Comparison of ENCODE assay signal across 13 cellular contexts in the genomic region with DNA sequence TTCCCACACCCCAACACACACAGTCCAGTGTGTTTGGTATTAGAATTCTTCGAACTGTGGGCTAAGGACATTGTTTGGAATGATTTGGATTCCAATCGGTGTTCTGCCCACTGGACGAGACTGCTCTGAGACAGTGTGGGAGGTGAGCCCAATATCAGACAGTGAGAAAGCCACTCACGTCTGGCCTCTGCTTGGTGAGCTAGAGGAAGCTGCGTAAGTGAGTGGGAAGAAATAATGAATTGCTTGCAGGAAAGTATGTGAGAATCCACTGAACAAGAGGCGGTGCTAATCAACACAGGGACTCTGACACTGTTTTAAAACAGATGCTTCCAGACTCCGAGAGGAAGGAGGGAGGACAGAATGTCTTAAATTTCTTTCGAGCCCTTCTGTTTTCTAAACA.
DNase-seq lines count a peak whose midpoint lies in the region; ATAC-seq and TF ChIP-seq lines count a peak whose summit lies in the region.
"Had no signal": no experiment of that assay in that cellular context is flagged by ENCODE, and none has a peak within 500 bp of the region (broad histone marks: within the 10 kb centered on the region; RNA-seq: fewer than 3 reads in every experiment).

No MANE protein-coding gene starts in this region.

- peak overlapping the region; percentile 73 for H3K4me2 ChIP-seq in osteoblast (ENCODE audit: insufficient read depth, low read length)

- H3K9me3 ChIP-seq in adipocyte (ENCODE audit: control insufficient read depth, low read length) (no peaks in the 10 kb centered on the region), osteoblast (ENCODE audit: low read depth, low read length) (no peaks in the 10 kb centered on the region)
- H3K9me3 ChIP-seq: pancreas, suprapubic skin had no signal

- H3K9ac ChIP-seq in adipocyte (ENCODE audit: low read length), result peak overlapping the region; percentile 4

- H3K4me3 ChIP-seq in adipocyte (ENCODE audit: low read length) (peak overlapping the region; percentile 48), osteoblast (ENCODE audit: insufficient read depth, low read length) (peak overlapping the region; percentile 43)
- H3K4me3 ChIP-seq: pancreas, suprapubic skin had no signal

- peak overlapping the region; percentile 71 for H3K27ac ChIP-seq in osteoblast (ENCODE audit: low read depth, low read length)
- H3K27ac ChIP-seq: pancreas, suprapubic skin had no signal

- H3K36me3 ChIP-seq in adipocyte (ENCODE audit: control insufficient read depth, insufficient read depth, low read length, severe bottlenecking), result no peaks in the 10 kb centered on the region
- no peaks in the 10 kb centered on the region for H3K36me3 ChIP-seq in osteoblast (ENCODE audit: insufficient read depth, low read length)
- H3K36me3 ChIP-seq: pancreas, suprapubic skin had no signal

- DNase-seq in AG20443 (ENCODE audit: low spot score), result peak; percentile 64
- peak; percentile 40 for DNase-seq in adipocyte (ENCODE audit: low read depth)
- DNase-seq in left cardiac atrium, result peak; percentile 45
- DNase-seq in osteoblast (ENCODE audit: insufficient read length, low spot score, missing footprints), result peak; percentile 26
- DNase-seq in GF-D8 (lab: John Stamatoyannopoulos, UW), result no peak
- DNase-seq in activated naive CD4-positive, alpha-beta T cell treated with Interleukin-2 at 50 U/mL for 16 hours, result no peak
- DNase-seq: activated naive CD8-positive, alpha-beta T cell treated with anti-CD3 and anti-CD28 coated beads, Interleukin-2, amount 50 U/mL, for 24 hours; GOT3; NCI-H187; pancreas had no signal

- no peaks in the 10 kb centered on the region for H4K20me1 ChIP-seq in osteoblast (ENCODE audit: insufficient read depth, low read length)

- H3K4me1 ChIP-seq in adipocyte (ENCODE audit: control insufficient read depth, insufficient read depth, low read length) (peaks cover 12% of the 10 kb centered on the region), osteoblast (ENCODE audit: insufficient read depth, low read length) (peaks cover 27% of the 10 kb centered on the region)
- H3K4me1 ChIP-seq: pancreas, suprapubic skin had no signal

- peak overlapping the region; percentile 85 for H2AFZ ChIP-seq in osteoblast (ENCODE audit: low read length)

- ATAC-seq in left cardiac atrium, result peak; percentile 86 to 96
- ATAC-seq in GM21529 (IDR thresholded peaks at IDR 0.05; ENCODE audit: unreplicated experiment), result no peak
- ATAC-seq in GM19463 (IDR thresholded peaks at IDR 0.05; ENCODE audit: unreplicated experiment), result no peak
- ATAC-seq: activated naive CD8-positive, alpha-beta T cell treated with anti-CD3 and anti-CD28 coated beads, Interleukin-2, amount 50 U/mL, for 24 hours had no signal

- H3K79me2 ChIP-seq in osteoblast (ENCODE audit: insufficient read depth, low read length), result no peaks in the 10 kb centered on the region

- TF ChIP-seq CTCF in osteoblast (IDR thresholded peaks at IDR 0.05; ENCODE audit: extremely low read depth, low read depth, low read length), result no peak

- no peaks in the 10 kb centered on the region for H3K27me3 ChIP-seq in adipocyte (replicated peaks; ENCODE audit: control insufficient read depth, insufficient read depth, low read length)
- H3K27me3 ChIP-seq in osteoblast (ENCODE audit: insufficient read depth, low read length), result no peaks in the 10 kb centered on the region
- H3K27me3 ChIP-seq: pancreas, suprapubic skin had no signal

- intact Hi-C loops in left cardiac atrium (cut with DNase I), result no loop called here

Comparison
In these comparisons a context has a peak if more than half of its experiments do, and no peak if none do; other contexts are left out.
1. DNase-seq: peak in AG20443 (single experiment), adipocyte (single experiment), left cardiac atrium (single experiment) and osteoblast (single experiment); none in GF-D8 (single experiment) and activated naive CD4-positive, alpha-beta T cell treated with Interleukin-2 at 50 U/mL for 16 hours (single experiment).
2. ATAC-seq: peak in left cardiac atrium (2 of 2); none in GM21529 (single experiment) and GM19463 (single experiment).